Comparison of ENCODE assay signal across 11 cellular contexts in the genomic region with DNA sequence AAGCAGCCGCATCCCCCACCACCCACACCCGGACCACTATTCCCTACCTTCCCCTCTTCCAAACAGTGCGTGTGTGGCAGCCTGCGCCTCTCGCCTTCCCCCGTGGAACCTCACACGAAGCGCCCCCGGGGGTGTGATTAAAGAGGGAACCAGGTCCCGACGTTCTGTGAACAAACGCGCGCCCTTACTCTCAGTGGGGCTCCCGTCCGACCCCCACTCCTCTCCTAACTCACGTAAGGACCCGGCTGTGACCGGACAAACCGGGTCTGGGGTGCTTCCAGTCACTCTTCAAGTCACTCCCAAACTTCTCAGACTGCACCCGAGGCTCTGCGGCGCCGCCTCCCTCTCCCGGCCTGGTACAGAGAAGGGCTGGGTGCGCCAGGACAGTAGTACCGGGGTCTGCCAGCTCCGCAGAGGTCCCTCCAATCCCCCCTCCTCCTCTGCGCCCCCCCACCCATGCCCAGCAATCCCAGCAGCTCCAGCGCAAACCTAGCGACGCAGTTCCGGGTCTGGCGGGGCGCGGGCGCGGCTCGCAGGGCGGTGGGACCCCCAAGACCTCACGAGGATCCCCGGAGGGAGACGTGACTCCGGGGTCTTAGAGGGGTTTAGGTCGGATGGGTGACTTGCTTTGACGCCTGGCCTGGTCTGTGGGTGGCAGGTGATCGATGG. TPM values are rescaled to one million over a fixed set of nuclear protein-coding genes. Genes with fewer than 3 reads are reported as not detected.
DNase-seq lines count a peak whose midpoint lies in the region; ATAC-seq and TF ChIP-seq lines count a peak whose summit lies in the region.
"Had no signal": no experiment of that assay in that cellular context is flagged by ENCODE, and none has a peak within 500 bp of the region (broad histone marks: within the 10 kb centered on the region; RNA-seq: fewer than 3 reads in every experiment).

No MANE protein-coding gene starts in this region.

- POLR2A ChIA-PET in CD4-positive, alpha-beta T cell (lab: Charles Lee): no interaction called here

- no peak overlapping the region for H2BK20ac ChIP-seq in H9 (ENCODE audit: low read depth, low read length, poor library complexity, severe bottlenecking)

- H3K4me3 ChIP-seq in dorsolateral prefrontal cortex: peak overlapping the region in 58 of 59 donors; percentile 3 to 73 (median 51)
- peak overlapping the region; percentile 27 to 46 for H3K4me3 ChIP-seq in left lung
- H3K4me3 ChIP-seq in skeletal muscle satellite cell (ENCODE audit: low read length): no peak overlapping the region
- no peak overlapping the region for H3K4me3 ChIP-seq in BE2C (ENCODE audit: low read depth, low read length)
- no peak overlapping the region for H3K4me3 ChIP-seq in trophoblast cell (ENCODE audit: low read depth, low read length)
- H3K4me3 ChIP-seq: right lobe of liver had no signal

- H3K23ac ChIP-seq in H9 (ENCODE audit: insufficient read length, low read depth, low read length) (no peak overlapping the region), trophoblast cell (ENCODE audit: low read length) (no peak overlapping the region)

- H4K91ac ChIP-seq in H9 (ENCODE audit: insufficient read length, low read depth, low read length) (no peak overlapping the region), trophoblast cell (ENCODE audit: low read depth, low read length) (no peak overlapping the region)

- no peak for TF ChIP-seq CTCF in H9 (conservative IDR thresholded peaks at IDR 0.05)
- no peak for TF ChIP-seq CTCF in dorsolateral prefrontal cortex (IDR thresholded peaks at IDR 0.05 in 54 of 56, conservative IDR thresholded peaks at IDR 0.05 in 2 of 56; ENCODE audit: low read depth in 1 of 56, partially characterized antibody in 56 of 56)
- TF ChIP-seq CTCF in left lung (IDR thresholded peaks at IDR 0.05): no peak
- no peak for TF ChIP-seq CTCF in BE2C (IDR thresholded peaks at IDR 0.05; ENCODE audit: low read depth, low read length)
- TF ChIP-seq CTCF in CD4-positive, alpha-beta T cell (IDR thresholded peaks at IDR 0.05): no peak

- peak overlapping the region; percentile 56 for H3K18ac ChIP-seq in H9 (ENCODE audit: insufficient read length, low read depth, low read length)
- H3K18ac ChIP-seq in trophoblast cell (ENCODE audit: low read length): no peak overlapping the region

- H2AFZ ChIP-seq in H9 (ENCODE audit: low read length): no peak overlapping the region
- no peak overlapping the region for H2AFZ ChIP-seq in trophoblast cell (ENCODE audit: insufficient read depth, low read length, poor library complexity)

- H2AK5ac ChIP-seq in H9 (ENCODE audit: insufficient read length, low read length) (no peak overlapping the region), trophoblast cell (ENCODE audit: low read length) (no peak overlapping the region)

- H3K27me3 ChIP-seq in H9 (ENCODE audit: insufficient read depth, low read length) (peaks cover 72% of the 10 kb centered on the region), dorsolateral prefrontal cortex (peaks cover 0 to 70% (median 37%) of the 10 kb centered on the region in 45 donors), left lung (peaks cover 24 to 79% of the 10 kb centered on the region in 2 donors), skeletal muscle satellite cell (ENCODE audit: control insufficient read depth, insufficient read depth, low read length) (peaks cover 89% of the 10 kb centered on the region), BE2C (no peaks in the 10 kb centered on the region; the same call in 1 of the 2 replicates), trophoblast cell (ENCODE audit: insufficient read depth, low read length) (peaks cover 46% of the 10 kb centered on the region)
- H3K27me3 ChIP-seq in CD4-positive, alpha-beta T cell (ENCODE audit: control insufficient read depth, insufficient read depth, low read length): peaks cover 60% of the 10 kb centered on the region

- peaks cover 97% of the 10 kb centered on the region for H3K27me3 Mint-ChIP-seq in H9 (ENCODE audit: low read depth)
- peaks cover 79% of the 10 kb centered on the region for H3K27me3 Mint-ChIP-seq in CD4-positive, alpha-beta T cell

- intact Hi-C loops in dorsolateral prefrontal cortex (cut with DNase I): no loop called here
- intact Hi-C loops in left lung (cut with DNase I): no loop called here
- intact Hi-C loops in CD4-positive, alpha-beta T cell (cut with DNase I, micrococcal nuclease): loop anchor here (5.0 kb wide), 2 partner anchors 38 to 268 kb away; no protein-coding TSS in a partner anchor

- H3K27ac Mint-ChIP-seq in H9: no peak overlapping the region
- no peak overlapping the region for H3K27ac Mint-ChIP-seq in CD4-positive, alpha-beta T cell

- H3K4me3 Mint-ChIP-seq in H9: peak overlapping the region; percentile 70 to 79
- H3K4me3 Mint-ChIP-seq in CD4-positive, alpha-beta T cell: no peak overlapping the region

- CTCF ChIA-PET in CD4-positive, alpha-beta T cell (lab: Charles Lee): interaction anchor here (2.7 kb wide), 1 partner anchor 11 kb away, joined by 28 read pairs; no protein-coding TSS in a partner anchor

- peaks cover 8 to 10% of the 10 kb centered on the region in 2 experiments for H3K4me1 Mint-ChIP-seq in H9
- H3K4me1 Mint-ChIP-seq in CD4-positive, alpha-beta T cell (ENCODE audit: low read depth): peaks cover 7% of the 10 kb centered on the region

- H3K23me2 ChIP-seq in H9 (ENCODE audit: insufficient read length, low read depth, low read length, poor library complexity, severe bottlenecking): peaks cover 11% of the 10 kb centered on the region

- H3K36me3 ChIP-seq in left lung (no peaks in the 10 kb centered on the region), skeletal muscle satellite cell (ENCODE audit: insufficient read depth, low read length) (no peaks in the 10 kb centered on the region), BE2C (no peaks in the 10 kb centered on the region), trophoblast cell (ENCODE audit: control insufficient read depth in 1 of 2, insufficient read depth in 2 of 2, low read length in 2 of 2) (no peaks in the 10 kb centered on the region)
- H3K36me3 ChIP-seq: right lobe of liver had no signal

- H3K27ac ChIP-seq in H9 (ENCODE audit: insufficient read length, low read depth, low read length): no peak overlapping the region
- peak overlapping the region in 2 of 59 donors; percentile 18 to 53 for H3K27ac ChIP-seq in dorsolateral prefrontal cortex
- peak overlapping the region; percentile 19 to 50 for H3K27ac ChIP-seq in left lung
- no peak overlapping the region for H3K27ac ChIP-seq in CD4-positive, alpha-beta T cell (ENCODE audit: low read depth, low read length)
- H3K27ac ChIP-seq in trophoblast cell (ENCODE audit: low read depth, low read length): no peak overlapping the region
- H3K27ac ChIP-seq: HL-60, right lobe of liver had no signal

- H3K36me3 Mint-ChIP-seq in H9 (ENCODE audit: insufficient read depth in 1 of 3, low read depth in 3 of 3): peaks cover 0 to 1% (median 0%) of the 10 kb centered on the region in 3 experiments; a peak in 1 of 7 replicates
- no peaks in the 10 kb centered on the region for H3K36me3 Mint-ChIP-seq in CD4-positive, alpha-beta T cell (ENCODE audit: low read depth)

- no peak overlapping the region for H3T11ph ChIP-seq in H9 (ENCODE audit: low read length)

- no peak overlapping the region for H3K56ac ChIP-seq in H9 (ENCODE audit: insufficient read length, low read depth, low read length)

- DNase-seq in H9 (peak; percentile 42), dorsolateral prefrontal cortex (no peak), left lung (peak in 1 of 2 donors; percentile 31), BE2C (no peak), trophoblast cell (no peak), left lobe of liver (ENCODE audit: low spot score) (no peak)
- DNase-seq in CD4-positive, alpha-beta T cell: no peak
- DNase-seq: cortex of kidney had no signal

- H3K14ac ChIP-seq in H9 (ENCODE audit: insufficient read depth, low read length): no peak overlapping the region
- H3K14ac ChIP-seq in trophoblast cell (ENCODE audit: low read length): no peak overlapping the region

- H3K9me3 ChIP-seq in H9 (ENCODE audit: control insufficient read depth, low read depth, low read length) (no peaks in the 10 kb centered on the region), left lung (no peaks in the 10 kb centered on the region), skeletal muscle satellite cell (replicated peaks; ENCODE audit: low read length) (no peaks in the 10 kb centered on the region), BE2C (no peaks in the 10 kb centered on the region), trophoblast cell (ENCODE audit: insufficient read depth, low read depth, low read length) (peaks cover 7% of the 10 kb centered on the region)
- H3K9me3 ChIP-seq in CD4-positive, alpha-beta T cell (ENCODE audit: control insufficient read depth, low read length): no peaks in the 10 kb centered on the region
- H3K9me3 ChIP-seq: right lobe of liver had no signal

- WGBS in H9 (ENCODE audit: extremely low coverage, insufficient read length, low lambda C conversion rate): no CpG with 5 or more reads among the region's 47 CpGs
- no CpG with 5 or more reads among the region's 47 CpGs for WGBS in trophoblast cell (ENCODE audit: extremely low coverage, insufficient coverage, insufficient read length)

- H4K8ac ChIP-seq in H9 (replicated peaks; ENCODE audit: insufficient read length, low read depth, low read length) (no peak overlapping the region), trophoblast cell (ENCODE audit: low read depth, low read length) (no peak overlapping the region)

- no peak overlapping the region for H4K12ac ChIP-seq in trophoblast cell (ENCODE audit: low read depth, low read length)

- H3K4me1 ChIP-seq in H9 (ENCODE audit: insufficient read depth, low read length) (no peaks in the 10 kb centered on the region), left lung (peaks cover 0 to 8% of the 10 kb centered on the region in 2 donors), skeletal muscle satellite cell (ENCODE audit: control insufficient read depth, insufficient read depth, low read length) (no peaks in the 10 kb centered on the region), BE2C (peaks cover 24% of the 10 kb centered on the region), trophoblast cell (ENCODE audit: control insufficient read depth in 1 of 2, insufficient read depth in 2 of 2, low read length in 2 of 2) (peaks cover 0 to 5% of the 10 kb centered on the region in 2 experiments)

- H2BK12ac ChIP-seq in H9 (ENCODE audit: insufficient read length, low read depth, low read length) (no peak overlapping the region), trophoblast cell (ENCODE audit: low read length) (no peak overlapping the region)

- H4K5ac ChIP-seq in H9 (ENCODE audit: insufficient read length, low read depth, low read length): no peak overlapping the region

- H4K20me1 ChIP-seq in H9 (ENCODE audit: control insufficient read depth, insufficient read depth, insufficient read length): no peaks in the 10 kb centered on the region

- peak overlapping the region; percentile 93 for H3K4me2 ChIP-seq in H9 (ENCODE audit: insufficient read depth, insufficient read length, low read length)
- peak overlapping the region; percentile 17 for H3K4me2 ChIP-seq in skeletal muscle satellite cell (ENCODE audit: low read length)
- H3K4me2 ChIP-seq in trophoblast cell (ENCODE audit: low read length): no peak overlapping the region

- H3K79me2 ChIP-seq in H9 (ENCODE audit: insufficient read depth, low read length): no peaks in the 10 kb centered on the region
- H3K79me2 ChIP-seq in trophoblast cell (ENCODE audit: control insufficient read depth, insufficient read depth, low read length, poor library complexity): no peaks in the 10 kb centered on the region

- H2BK120ac ChIP-seq in H9 (ENCODE audit: low read depth, low read length, poor library complexity, severe bottlenecking): no peak overlapping the region
- no peak overlapping the region for H2BK120ac ChIP-seq in trophoblast cell (ENCODE audit: insufficient read depth, low read length, poor library complexity)

- H2BK15ac ChIP-seq in H9 (ENCODE audit: low read depth, low read length): no peak overlapping the region; the same call in 1 of the 2 replicates

- H2BK5ac ChIP-seq in H9 (ENCODE audit: insufficient read length, low read length): no peak overlapping the region
- no peak overlapping the region for H2BK5ac ChIP-seq in trophoblast cell (ENCODE audit: low read depth, low read length, poor library complexity)

- no peaks in the 10 kb centered on the region for H3K9me3 Mint-ChIP-seq in H9
- H3K9me3 Mint-ChIP-seq in CD4-positive, alpha-beta T cell: no peaks in the 10 kb centered on the region

- no peak overlapping the region for H3K4ac ChIP-seq in H9 (ENCODE audit: low read depth, low read length)
- no peak overlapping the region for H3K4ac ChIP-seq in trophoblast cell (ENCODE audit: low read depth, low read length)

- H3K9ac ChIP-seq in H9 (ENCODE audit: extremely low read depth, insufficient read length, low read length) (no peak overlapping the region), skeletal muscle satellite cell (ENCODE audit: low read depth, low read length) (no peak overlapping the region), trophoblast cell (ENCODE audit: low read length) (no peak overlapping the region)

- ATAC-seq in left lung: peak; percentile 36
- ATAC-seq in CD4-positive, alpha-beta T cell (ENCODE audit: poor library complexity): no peak
- no peak for ATAC-seq in left lobe of liver

- H3K79me1 ChIP-seq in H9 (ENCODE audit: insufficient read depth, low read depth, low read length, poor library complexity, severe bottlenecking): no peaks in the 10 kb centered on the region
- no peaks in the 10 kb centered on the region for H3K79me1 ChIP-seq in trophoblast cell (ENCODE audit: low read length)

RNA-seq across cellular contexts. Expression of a gene that starts 0.6 kb away (rescaled TPM):
- total RNA-seq in H9 (2021) (1.2 and 1.3 TPM in 2 replicates), dorsolateral prefrontal cortex (1 to 10 TPM in 100 of 120 experiments, under 1 TPM in 15, not detected in 5; 0.23 to 7.3 (median 2.0) TPM), left lung (100 to 1,000 TPM in 1 of 2 donors, 10 to 100 TPM in 1; 96.7 to 135 TPM), left lobe of liver (not detected)
- total RNA-seq in skeletal muscle satellite cell (2012; rRNA removed): not detected in 2 replicates
- not detected for polyA plus RNA-seq in BE2C (2012; ENCODE audit: insufficient read depth, insufficient read length, low read depth)
- 1 to 10 TPM in 1 of 2 experiments, under 1 TPM in 1; 0.44 to 1.0 TPM for total RNA-seq in CD4-positive, alpha-beta T cell
- 2.8 and 3.4 TPM in 2 replicates for polyA plus RNA-seq in trophoblast cell (2013)
- total RNA-seq: right lobe of liver had no signal

RNA-seq across cellular contexts. Expression of a gene that starts 0.7 kb away (rescaled TPM):
- 2.3 and 2.6 TPM in 2 replicates for total RNA-seq in H9 (2021)
- total RNA-seq in dorsolateral prefrontal cortex: 10 to 100 TPM in 2 of 120 experiments, 1 to 10 TPM in 82, under 1 TPM in 35, not detected in 1; 0.25 to 12.0 (median 1.8) TPM
- 100 to 1,000 TPM; 198 to 265 TPM for total RNA-seq in left lung
- total RNA-seq in skeletal muscle satellite cell (2012; rRNA removed): not detected in 2 replicates
- 1.4 TPM for polyA plus RNA-seq in BE2C (2012; ENCODE audit: insufficient read depth, insufficient read length, low read depth)
- under 1 TPM; 0.17 to 0.25 TPM for total RNA-seq in CD4-positive, alpha-beta T cell
- polyA plus RNA-seq in trophoblast cell (2013): 1.1 and 1.4 TPM in 2 replicates
- 0.45 TPM for total RNA-seq in left lobe of liver

RNA-seq across cellular contexts. Expression of a gene that starts 15.0 kb away (rescaled TPM):
- total RNA-seq in H9 (2021) (not detected in 2 replicates), dorsolateral prefrontal cortex (not detected), left lung (not detected), left lobe of liver (not detected)
- total RNA-seq in skeletal muscle satellite cell (2012; rRNA removed): not detected in 2 replicates
- not detected for polyA plus RNA-seq in BE2C (2012; ENCODE audit: insufficient read depth, insufficient read length, low read depth)
- not detected for total RNA-seq in CD4-positive, alpha-beta T cell
- not detected in 2 replicates for polyA plus RNA-seq in trophoblast cell (2013)

RNA-seq across cellular contexts. Expression of a gene that starts 15.1 kb away (rescaled TPM):
- total RNA-seq in H9 (2021) (0.29 and 0.42 TPM in 2 replicates), dorsolateral prefrontal cortex (1 to 10 TPM in 13 of 120 experiments, under 1 TPM in 90, not detected in 17; 0.07 to 3.1 (median 0.26) TPM), left lung (1 to 10 TPM; 2.0 to 2.7 TPM), left lobe of liver (0.10 TPM)
- not detected in 2 replicates for total RNA-seq in skeletal muscle satellite cell (2012; rRNA removed)
- polyA plus RNA-seq in BE2C (2012; ENCODE audit: insufficient read depth, insufficient read length, low read depth): 0.66 TPM
- total RNA-seq in CD4-positive, alpha-beta T cell: under 1 TPM; 0.05 to 0.08 TPM
- polyA plus RNA-seq in trophoblast cell (2013): 0.19 TPM in 2 replicates

RNA-seq across cellular contexts. Expression of a gene that starts 58.7 kb away (rescaled TPM):
- total RNA-seq in H9 (2021) (21.7 and 22.3 TPM in 2 replicates), dorsolateral prefrontal cortex (10 to 100 TPM; 13.9 to 56.0 (median 31.7) TPM), left lung (1 to 10 TPM; 5.5 to 7.7 TPM), left lobe of liver (18.4 TPM)
- total RNA-seq in skeletal muscle satellite cell (2012; rRNA removed): 1.3 and 1.8 TPM in 2 replicates
- polyA plus RNA-seq in BE2C (2012; ENCODE audit: insufficient read depth, insufficient read length, low read depth): 106 TPM
- 1 to 10 TPM; 3.7 to 3.9 TPM for total RNA-seq in CD4-positive, alpha-beta T cell
- polyA plus RNA-seq in trophoblast cell (2013): 7.0 and 7.8 TPM in 2 replicates

Comparison
In these comparisons a context has a peak if more than half of its experiments do, and no peak if none do; other contexts are left out.
1. H3K27ac ChIP-seq: peak in left lung (2 of 2); none in H9 (single experiment), CD4-positive, alpha-beta T cell (single experiment) and trophoblast cell (single experiment).
2. H3K4me3 ChIP-seq: peak in dorsolateral prefrontal cortex (58 of 59) and left lung (2 of 2); none in skeletal muscle satellite cell (single experiment), BE2C (single experiment) and trophoblast cell (single experiment).
3. RNA of a gene that starts 0.6 kb away (total RNA-seq): 96.7 to 135 TPM in left lung; 0.23 to 7.3 TPM in dorsolateral prefrontal cortex, 1.2 to 1.3 TPM in H9, 0.44 to 1.0 TPM in CD4-positive, alpha-beta T cell and not detected in left lobe of liver (single experiment); every median in the first group is over 10 times any median in the second.
4. RNA of a gene that starts 0.7 kb away (total RNA-seq): 198 to 265 TPM in left lung; 2.3 to 2.6 TPM in H9, 0.25 to 12.0 TPM in dorsolateral prefrontal cortex, 0.45 TPM in left lobe of liver (single experiment) and 0.17 to 0.25 TPM in CD4-positive, alpha-beta T cell; every median in the first group is over 10 times any median in the second.
5. intact Hi-C loops: an anchor here in CD4-positive, alpha-beta T cell (5.0 kb wide); none called in dorsolateral prefrontal cortex and left lung.